Comparison of ENCODE assay signal across 8 cellular contexts in the genomic region with DNA sequence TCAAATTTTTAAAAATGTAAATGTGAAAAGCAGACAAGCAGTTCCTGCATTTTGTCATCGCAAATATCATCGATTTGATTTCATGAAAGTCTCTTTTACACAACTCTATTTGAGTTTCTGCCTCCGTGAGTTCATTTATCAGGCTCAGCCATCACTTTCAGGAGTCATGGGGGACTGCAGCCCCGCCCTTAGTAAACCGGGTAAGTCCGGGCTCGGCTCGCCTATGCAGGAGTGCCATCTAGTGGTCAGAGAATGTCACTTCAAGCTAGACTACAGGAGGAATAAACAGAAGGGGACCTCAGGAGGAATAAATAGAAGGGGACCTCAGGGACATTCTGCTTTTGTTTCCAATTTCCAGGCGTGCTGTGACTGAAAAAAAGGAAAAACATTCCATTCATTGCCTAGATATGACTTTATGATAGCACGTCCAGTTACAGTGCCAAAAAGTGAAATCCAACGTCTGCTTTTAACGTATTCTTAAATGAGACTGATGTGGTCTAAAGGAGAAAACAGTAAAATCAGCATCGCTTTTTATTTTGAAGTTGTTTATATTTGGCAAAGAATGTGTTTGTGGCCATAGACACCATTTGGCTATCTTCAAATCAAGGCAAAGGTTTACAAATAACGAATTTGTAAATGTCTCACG.
DNase-seq lines count a peak whose midpoint lies in the region; ATAC-seq lines count a peak whose summit lies in the region.

No MANE protein-coding gene starts in this region.

- CTCF ChIA-PET in activated CD4-positive, alpha-beta memory T cell treated with anti-CD3 and anti-CD28 coated beads for 36 hours (lab: Charles Lee), result interaction anchor here (0.5 to 2.2 kb wide), 19 partner anchors 8 to 863 kb away, joined by 3 to 16 read pairs (median 3); no protein-coding TSS in a partner anchor

- no peaks in the 10 kb centered on the region for H3K36me3 Mint-ChIP-seq in activated CD4-positive, alpha-beta memory T cell treated with anti-CD3 and anti-CD28 coated beads for 36 hours
- no peaks in the 10 kb centered on the region for H3K36me3 Mint-ChIP-seq in memory B cell

- peak overlapping the region; percentile 27 for H3K4me3 Mint-ChIP-seq in activated CD4-positive, alpha-beta memory T cell treated with anti-CD3 and anti-CD28 coated beads for 36 hours
- H3K4me3 Mint-ChIP-seq in memory B cell, result peak overlapping the region; percentile 53

- peaks cover 9% of the 10 kb centered on the region for H3K27me3 Mint-ChIP-seq in activated CD4-positive, alpha-beta memory T cell treated with anti-CD3 and anti-CD28 coated beads for 36 hours
- peaks cover 6% of the 10 kb centered on the region for H3K27me3 Mint-ChIP-seq in memory B cell

- POLR2A ChIA-PET in activated CD4-positive, alpha-beta memory T cell treated with anti-CD3 and anti-CD28 coated beads for 36 hours (lab: Charles Lee), result no interaction called here

- intact Hi-C loops in activated CD4-positive, alpha-beta memory T cell treated with anti-CD3 and anti-CD28 coated beads for 36 hours (cut with micrococcal nuclease), result loop anchor here (10.0 kb wide), 1 partner anchor 201 kb away; no protein-coding TSS in a partner anchor

- H3K27ac Mint-ChIP-seq in activated CD4-positive, alpha-beta memory T cell treated with anti-CD3 and anti-CD28 coated beads for 36 hours, result no peak overlapping the region
- H3K27ac Mint-ChIP-seq in memory B cell, result no peak overlapping the region

- peak in 10 of 14 donors; percentile 32 to 73 (median 60) for DNase-seq in C1 segment of cervical spinal cord (lab: John Stamatoyannopoulos, UW)
- peak; percentile 87 for DNase-seq in NCI-H748 treated with DMSO at 0.1 percent for 48 hours (lab: John Stamatoyannopoulos, UW)
- DNase-seq in activated CD4-positive, alpha-beta memory T cell treated with anti-CD3 and anti-CD28 coated beads for 36 hours, result peak; percentile 75
- peak; percentile 74 for DNase-seq in ecto neural progenitor cell (ENCODE audit: low spot score)
- DNase-seq in memory B cell (ENCODE audit: low spot score in 2 of 2), result peak; percentile 49 to 60
- peak; percentile 19 for DNase-seq in stimulated activated CD8-positive, alpha-beta memory T cell treated with anti-CD3 and anti-CD28 coated beads, Interleukin-15, amount 100 ng/mL, for 1 hour (ENCODE audit: low read depth)

- H3K9me3 Mint-ChIP-seq in activated CD4-positive, alpha-beta memory T cell treated with anti-CD3 and anti-CD28 coated beads for 36 hours, result no peaks in the 10 kb centered on the region
- H3K9me3 Mint-ChIP-seq in memory B cell, result no peaks in the 10 kb centered on the region

- ATAC-seq in GM19324 (IDR thresholded peaks at IDR 0.05; ENCODE audit: low FRiP score, unreplicated experiment) (peak; percentile 98), HG03439 (IDR thresholded peaks at IDR 0.05; ENCODE audit: unreplicated experiment) (peak; percentile 99), memory B cell (ENCODE audit: low read depth) (peak; percentile 88)

- H3K4me1 Mint-ChIP-seq in activated CD4-positive, alpha-beta memory T cell treated with anti-CD3 and anti-CD28 coated beads for 36 hours (ENCODE audit: low read depth), result peaks cover 5% of the 10 kb centered on the region
- peaks cover 2% of the 10 kb centered on the region for H3K4me1 Mint-ChIP-seq in memory B cell

Comparison
In these comparisons a context has a peak if more than half of its experiments do, and no peak if none do; other contexts are left out.
1. Peak in every context shown above with its lines: DNase-seq and ATAC-seq.
2. DNase-seq: peak in every context shown above with its lines; median percentile 87 in NCI-H748 treated with DMSO at 0.1 percent for 48 hours; 75 in activated CD4-positive, alpha-beta memory T cell treated with anti-CD3 and anti-CD28 coated beads for 36 hours; 74 in ecto neural progenitor cell; 60 in C1 segment of cervical spinal cord; 54 in memory B cell; 19 in stimulated activated CD8-positive, alpha-beta memory T cell treated with anti-CD3 and anti-CD28 coated beads, Interleukin-15, amount 100 ng/mL, for 1 hour.